ENCODE assay signal across 2 cellular contexts in the genomic region with DNA sequence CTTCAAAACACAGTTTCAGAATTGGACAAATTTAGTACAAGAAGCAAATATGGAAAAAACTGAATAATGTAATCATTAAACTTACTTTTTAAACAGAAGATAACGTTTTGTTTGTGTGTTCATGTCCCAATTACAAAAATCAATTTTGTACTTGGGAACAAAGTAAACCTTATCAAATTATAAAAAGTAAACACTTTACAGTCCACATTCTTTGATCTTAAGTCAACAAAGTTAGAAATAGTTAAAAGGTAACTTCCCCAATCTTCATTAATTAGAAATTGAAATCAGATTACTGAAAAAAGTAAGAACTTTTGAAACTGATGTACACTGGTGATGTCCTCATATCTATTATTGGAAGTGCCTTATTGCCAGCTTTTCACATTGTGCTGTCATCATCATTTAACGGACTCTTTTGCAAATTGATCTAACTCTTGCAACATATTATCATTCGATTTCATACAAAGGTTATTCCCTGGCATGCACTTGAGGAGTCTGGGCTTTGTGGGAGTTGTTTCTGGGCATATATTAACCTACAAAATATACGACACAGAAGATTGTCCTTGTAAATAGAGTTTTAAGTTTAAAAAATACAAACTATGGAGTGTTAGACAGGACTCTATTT.
TF ChIP-seq lines count a peak whose summit lies in the region.

No MANE protein-coding gene starts in this region.

TF ChIP-seq in A549, 52 proteins besides CTCF, POLR2A, EP300 and RAD21:
- TF ChIP-seq CHD2 (IDR thresholded peaks at IDR 0.05; ENCODE audit: low read length, partially characterized antibody): no peak
- no peak for TF ChIP-seq TFCP2L1 (CRISPR knock-in tag; IDR thresholded peaks at IDR 0.05)
- no peak for TF ChIP-seq ZFP36 (IDR thresholded peaks at IDR 0.05; ENCODE audit: borderline replicate concordance, partially characterized antibody)

TF ChIP-seq in HepG2, 621 proteins besides CTCF, POLR2A, EP300 and RAD21 (continues in another document):
- no peak for TF ChIP-seq RARA (CRISPR knock-in tag; IDR thresholded peaks at IDR 0.05)
- TF ChIP-seq, protein P1, sequence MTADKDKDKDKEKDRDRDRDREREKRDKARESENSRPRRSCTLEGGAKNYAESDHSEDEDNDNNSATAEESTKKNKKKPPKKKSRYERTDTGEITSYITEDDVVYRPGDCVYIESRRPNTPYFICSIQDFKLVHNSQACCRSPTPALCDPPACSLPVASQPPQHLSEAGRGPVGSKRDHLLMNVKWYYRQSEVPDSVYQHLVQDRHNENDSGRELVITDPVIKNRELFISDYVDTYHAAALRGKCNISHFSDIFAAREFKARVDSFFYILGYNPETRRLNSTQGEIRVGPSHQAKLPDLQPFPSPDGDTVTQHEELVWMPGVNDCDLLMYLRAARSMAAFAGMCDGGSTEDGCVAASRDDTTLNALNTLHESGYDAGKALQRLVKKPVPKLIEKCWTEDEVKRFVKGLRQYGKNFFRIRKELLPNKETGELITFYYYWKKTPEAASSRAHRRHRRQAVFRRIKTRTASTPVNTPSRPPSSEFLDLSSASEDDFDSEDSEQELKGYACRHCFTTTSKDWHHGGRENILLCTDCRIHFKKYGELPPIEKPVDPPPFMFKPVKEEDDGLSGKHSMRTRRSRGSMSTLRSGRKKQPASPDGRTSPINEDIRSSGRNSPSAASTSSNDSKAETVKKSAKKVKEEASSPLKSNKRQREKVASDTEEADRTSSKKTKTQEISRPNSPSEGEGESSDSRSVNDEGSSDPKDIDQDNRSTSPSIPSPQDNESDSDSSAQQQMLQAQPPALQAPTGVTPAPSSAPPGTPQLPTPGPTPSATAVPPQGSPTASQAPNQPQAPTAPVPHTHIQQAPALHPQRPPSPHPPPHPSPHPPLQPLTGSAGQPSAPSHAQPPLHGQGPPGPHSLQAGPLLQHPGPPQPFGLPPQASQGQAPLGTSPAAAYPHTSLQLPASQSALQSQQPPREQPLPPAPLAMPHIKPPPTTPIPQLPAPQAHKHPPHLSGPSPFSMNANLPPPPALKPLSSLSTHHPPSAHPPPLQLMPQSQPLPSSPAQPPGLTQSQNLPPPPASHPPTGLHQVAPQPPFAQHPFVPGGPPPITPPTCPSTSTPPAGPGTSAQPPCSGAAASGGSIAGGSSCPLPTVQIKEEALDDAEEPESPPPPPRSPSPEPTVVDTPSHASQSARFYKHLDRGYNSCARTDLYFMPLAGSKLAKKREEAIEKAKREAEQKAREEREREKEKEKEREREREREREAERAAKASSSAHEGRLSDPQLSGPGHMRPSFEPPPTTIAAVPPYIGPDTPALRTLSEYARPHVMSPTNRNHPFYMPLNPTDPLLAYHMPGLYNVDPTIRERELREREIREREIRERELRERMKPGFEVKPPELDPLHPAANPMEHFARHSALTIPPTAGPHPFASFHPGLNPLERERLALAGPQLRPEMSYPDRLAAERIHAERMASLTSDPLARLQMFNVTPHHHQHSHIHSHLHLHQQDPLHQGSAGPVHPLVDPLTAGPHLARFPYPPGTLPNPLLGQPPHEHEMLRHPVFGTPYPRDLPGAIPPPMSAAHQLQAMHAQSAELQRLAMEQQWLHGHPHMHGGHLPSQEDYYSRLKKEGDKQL (CRISPR knock-in tag; IDR thresholded peaks at IDR 0.05; ENCODE audit: low read depth): 0 out of 2 replicates have a peak, but pooled peaks have one; percentile 40
- TF ChIP-seq, protein P2, sequence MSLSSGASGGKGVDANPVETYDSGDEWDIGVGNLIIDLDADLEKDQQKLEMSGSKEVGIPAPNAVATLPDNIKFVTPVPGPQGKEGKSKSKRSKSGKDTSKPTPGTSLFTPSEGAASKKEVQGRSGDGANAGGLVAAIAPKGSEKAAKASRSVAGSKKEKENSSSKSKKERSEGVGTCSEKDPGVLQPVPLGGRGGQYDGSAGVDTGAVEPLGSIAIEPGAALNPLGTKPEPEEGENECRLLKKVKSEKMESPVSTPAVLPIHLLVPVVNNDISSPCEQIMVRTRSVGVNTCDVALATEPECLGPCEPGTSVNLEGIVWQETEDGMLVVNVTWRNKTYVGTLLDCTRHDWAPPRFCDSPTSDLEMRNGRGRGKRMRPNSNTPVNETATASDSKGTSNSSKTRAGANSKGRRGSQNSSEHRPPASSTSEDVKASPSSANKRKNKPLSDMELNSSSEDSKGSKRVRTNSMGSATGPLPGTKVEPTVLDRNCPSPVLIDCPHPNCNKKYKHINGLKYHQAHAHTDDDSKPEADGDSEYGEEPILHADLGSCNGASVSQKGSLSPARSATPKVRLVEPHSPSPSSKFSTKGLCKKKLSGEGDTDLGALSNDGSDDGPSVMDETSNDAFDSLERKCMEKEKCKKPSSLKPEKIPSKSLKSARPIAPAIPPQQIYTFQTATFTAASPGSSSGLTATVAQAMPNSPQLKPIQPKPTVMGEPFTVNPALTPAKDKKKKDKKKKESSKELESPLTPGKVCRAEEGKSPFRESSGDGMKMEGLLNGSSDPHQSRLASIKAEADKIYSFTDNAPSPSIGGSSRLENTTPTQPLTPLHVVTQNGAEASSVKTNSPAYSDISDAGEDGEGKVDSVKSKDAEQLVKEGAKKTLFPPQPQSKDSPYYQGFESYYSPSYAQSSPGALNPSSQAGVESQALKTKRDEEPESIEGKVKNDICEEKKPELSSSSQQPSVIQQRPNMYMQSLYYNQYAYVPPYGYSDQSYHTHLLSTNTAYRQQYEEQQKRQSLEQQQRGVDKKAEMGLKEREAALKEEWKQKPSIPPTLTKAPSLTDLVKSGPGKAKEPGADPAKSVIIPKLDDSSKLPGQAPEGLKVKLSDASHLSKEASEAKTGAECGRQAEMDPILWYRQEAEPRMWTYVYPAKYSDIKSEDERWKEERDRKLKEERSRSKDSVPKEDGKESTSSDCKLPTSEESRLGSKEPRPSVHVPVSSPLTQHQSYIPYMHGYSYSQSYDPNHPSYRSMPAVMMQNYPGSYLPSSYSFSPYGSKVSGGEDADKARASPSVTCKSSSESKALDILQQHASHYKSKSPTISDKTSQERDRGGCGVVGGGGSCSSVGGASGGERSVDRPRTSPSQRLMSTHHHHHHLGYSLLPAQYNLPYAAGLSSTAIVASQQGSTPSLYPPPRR (CRISPR knock-in tag; IDR thresholded peaks at IDR 0.05; ENCODE audit: borderline replicate concordance): peak; percentile 32; the same call in 1 of the 2 replicates
- no peak for TF ChIP-seq ZNF282 (IDR thresholded peaks at IDR 0.05; ENCODE audit: partially characterized antibody)
- TF ChIP-seq, protein P3, sequence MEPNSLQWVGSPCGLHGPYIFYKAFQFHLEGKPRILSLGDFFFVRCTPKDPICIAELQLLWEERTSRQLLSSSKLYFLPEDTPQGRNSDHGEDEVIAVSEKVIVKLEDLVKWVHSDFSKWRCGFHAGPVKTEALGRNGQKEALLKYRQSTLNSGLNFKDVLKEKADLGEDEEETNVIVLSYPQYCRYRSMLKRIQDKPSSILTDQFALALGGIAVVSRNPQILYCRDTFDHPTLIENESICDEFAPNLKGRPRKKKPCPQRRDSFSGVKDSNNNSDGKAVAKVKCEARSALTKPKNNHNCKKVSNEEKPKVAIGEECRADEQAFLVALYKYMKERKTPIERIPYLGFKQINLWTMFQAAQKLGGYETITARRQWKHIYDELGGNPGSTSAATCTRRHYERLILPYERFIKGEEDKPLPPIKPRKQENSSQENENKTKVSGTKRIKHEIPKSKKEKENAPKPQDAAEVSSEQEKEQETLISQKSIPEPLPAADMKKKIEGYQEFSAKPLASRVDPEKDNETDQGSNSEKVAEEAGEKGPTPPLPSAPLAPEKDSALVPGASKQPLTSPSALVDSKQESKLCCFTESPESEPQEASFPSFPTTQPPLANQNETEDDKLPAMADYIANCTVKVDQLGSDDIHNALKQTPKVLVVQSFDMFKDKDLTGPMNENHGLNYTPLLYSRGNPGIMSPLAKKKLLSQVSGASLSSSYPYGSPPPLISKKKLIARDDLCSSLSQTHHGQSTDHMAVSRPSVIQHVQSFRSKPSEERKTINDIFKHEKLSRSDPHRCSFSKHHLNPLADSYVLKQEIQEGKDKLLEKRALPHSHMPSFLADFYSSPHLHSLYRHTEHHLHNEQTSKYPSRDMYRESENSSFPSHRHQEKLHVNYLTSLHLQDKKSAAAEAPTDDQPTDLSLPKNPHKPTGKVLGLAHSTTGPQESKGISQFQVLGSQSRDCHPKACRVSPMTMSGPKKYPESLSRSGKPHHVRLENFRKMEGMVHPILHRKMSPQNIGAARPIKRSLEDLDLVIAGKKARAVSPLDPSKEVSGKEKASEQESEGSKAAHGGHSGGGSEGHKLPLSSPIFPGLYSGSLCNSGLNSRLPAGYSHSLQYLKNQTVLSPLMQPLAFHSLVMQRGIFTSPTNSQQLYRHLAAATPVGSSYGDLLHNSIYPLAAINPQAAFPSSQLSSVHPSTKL (CRISPR knock-in tag; IDR thresholded peaks at IDR 0.05): peak; percentile 18; the same call in 1 of the 2 replicates
- TF ChIP-seq HHEX (CRISPR knock-in tag; IDR thresholded peaks at IDR 0.05): peak; percentile 81
- TF ChIP-seq CCDC6 (CRISPR knock-in tag; IDR thresholded peaks at IDR 0.05): no peak
- TF ChIP-seq, protein P4, sequence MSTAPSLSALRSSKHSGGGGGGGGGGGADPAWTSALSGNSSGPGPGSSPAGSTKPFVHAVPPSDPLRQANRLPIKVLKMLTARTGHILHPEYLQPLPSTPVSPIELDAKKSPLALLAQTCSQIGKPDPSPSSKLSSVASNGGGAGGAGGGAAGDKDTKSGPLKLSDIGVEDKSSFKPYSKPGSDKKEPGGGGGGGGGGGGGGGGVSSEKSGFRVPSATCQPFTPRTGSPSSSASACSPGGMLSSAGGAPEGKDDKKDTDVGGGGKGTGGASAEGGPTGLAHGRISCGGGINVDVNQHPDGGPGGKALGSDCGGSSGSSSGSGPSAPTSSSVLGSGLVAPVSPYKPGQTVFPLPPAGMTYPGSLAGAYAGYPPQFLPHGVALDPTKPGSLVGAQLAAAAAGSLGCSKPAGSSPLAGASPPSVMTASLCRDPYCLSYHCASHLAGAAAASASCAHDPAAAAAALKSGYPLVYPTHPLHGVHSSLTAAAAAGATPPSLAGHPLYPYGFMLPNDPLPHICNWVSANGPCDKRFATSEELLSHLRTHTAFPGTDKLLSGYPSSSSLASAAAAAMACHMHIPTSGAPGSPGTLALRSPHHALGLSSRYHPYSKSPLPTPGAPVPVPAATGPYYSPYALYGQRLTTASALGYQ (CRISPR knock-in tag; IDR thresholded peaks at IDR 0.05): 0 out of 2 replicates have a peak, but pooled peaks have one; percentile 23
- peak; percentile 47 for TF ChIP-seq FOXA3 (CRISPR knock-in tag; IDR thresholded peaks at IDR 0.05)
- no peak for TF ChIP-seq MBD4 (IDR thresholded peaks at IDR 0.05; ENCODE audit: borderline replicate concordance, low read length)
- TF ChIP-seq, protein P5, sequence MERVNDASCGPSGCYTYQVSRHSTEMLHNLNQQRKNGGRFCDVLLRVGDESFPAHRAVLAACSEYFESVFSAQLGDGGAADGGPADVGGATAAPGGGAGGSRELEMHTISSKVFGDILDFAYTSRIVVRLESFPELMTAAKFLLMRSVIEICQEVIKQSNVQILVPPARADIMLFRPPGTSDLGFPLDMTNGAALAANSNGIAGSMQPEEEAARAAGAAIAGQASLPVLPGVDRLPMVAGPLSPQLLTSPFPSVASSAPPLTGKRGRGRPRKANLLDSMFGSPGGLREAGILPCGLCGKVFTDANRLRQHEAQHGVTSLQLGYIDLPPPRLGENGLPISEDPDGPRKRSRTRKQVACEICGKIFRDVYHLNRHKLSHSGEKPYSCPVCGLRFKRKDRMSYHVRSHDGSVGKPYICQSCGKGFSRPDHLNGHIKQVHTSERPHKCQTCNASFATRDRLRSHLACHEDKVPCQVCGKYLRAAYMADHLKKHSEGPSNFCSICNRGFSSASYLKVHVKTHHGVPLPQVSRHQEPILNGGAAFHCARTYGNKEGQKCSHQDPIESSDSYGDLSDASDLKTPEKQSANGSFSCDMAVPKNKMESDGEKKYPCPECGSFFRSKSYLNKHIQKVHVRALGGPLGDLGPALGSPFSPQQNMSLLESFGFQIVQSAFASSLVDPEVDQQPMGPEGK (CRISPR knock-in tag; IDR thresholded peaks at IDR 0.05): no peak
- no peak for TF ChIP-seq ZSCAN31 (CRISPR knock-in tag; IDR thresholded peaks at IDR 0.05; ENCODE audit: low read depth)
- TF ChIP-seq, protein P6, sequence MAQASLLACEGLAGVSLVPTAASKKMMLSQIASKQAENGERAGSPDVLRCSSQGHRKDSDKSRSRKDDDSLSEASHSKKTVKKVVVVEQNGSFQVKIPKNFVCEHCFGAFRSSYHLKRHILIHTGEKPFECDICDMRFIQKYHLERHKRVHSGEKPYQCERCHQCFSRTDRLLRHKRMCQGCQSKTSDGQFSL (CRISPR knock-in tag; IDR thresholded peaks at IDR 0.05): no peak
- TF ChIP-seq, protein P7, sequence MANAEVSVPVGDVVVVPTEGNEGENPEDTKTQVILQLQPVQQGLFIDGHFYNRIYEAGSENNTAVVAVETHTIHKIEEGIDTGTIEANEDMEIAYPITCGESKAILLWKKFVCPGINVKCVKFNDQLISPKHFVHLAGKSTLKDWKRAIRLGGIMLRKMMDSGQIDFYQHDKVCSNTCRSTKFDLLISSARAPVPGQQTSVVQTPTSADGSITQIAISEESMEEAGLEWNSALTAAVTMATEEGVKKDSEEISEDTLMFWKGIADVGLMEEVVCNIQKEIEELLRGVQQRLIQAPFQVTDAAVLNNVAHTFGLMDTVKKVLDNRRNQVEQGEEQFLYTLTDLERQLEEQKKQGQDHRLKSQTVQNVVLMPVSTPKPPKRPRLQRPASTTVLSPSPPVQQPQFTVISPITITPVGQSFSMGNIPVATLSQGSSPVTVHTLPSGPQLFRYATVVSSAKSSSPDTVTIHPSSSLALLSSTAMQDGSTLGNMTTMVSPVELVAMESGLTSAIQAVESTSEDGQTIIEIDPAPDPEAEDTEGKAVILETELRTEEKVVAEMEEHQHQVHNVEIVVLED (CRISPR knock-in tag; IDR thresholded peaks at IDR 0.05; ENCODE audit: borderline replicate concordance): no peak
- peak; percentile 86 for TF ChIP-seq FOXA1 (IDR thresholded peaks at IDR 0.05)
- TF ChIP-seq FOXA1 (CRISPR knock-in tag; IDR thresholded peaks at IDR 0.05): no peak
- peak; percentile 73; the same call in 1 of the 2 replicates for TF ChIP-seq TBX3 (IDR thresholded peaks at IDR 0.05; ENCODE audit: borderline replicate concordance)
- peak; percentile 67; the same call in 1 of the 2 replicates for TF ChIP-seq CEBPB (IDR thresholded peaks at IDR 0.05; ENCODE audit: borderline replicate concordance, low read depth, low read length)
- TF ChIP-seq, protein P8, sequence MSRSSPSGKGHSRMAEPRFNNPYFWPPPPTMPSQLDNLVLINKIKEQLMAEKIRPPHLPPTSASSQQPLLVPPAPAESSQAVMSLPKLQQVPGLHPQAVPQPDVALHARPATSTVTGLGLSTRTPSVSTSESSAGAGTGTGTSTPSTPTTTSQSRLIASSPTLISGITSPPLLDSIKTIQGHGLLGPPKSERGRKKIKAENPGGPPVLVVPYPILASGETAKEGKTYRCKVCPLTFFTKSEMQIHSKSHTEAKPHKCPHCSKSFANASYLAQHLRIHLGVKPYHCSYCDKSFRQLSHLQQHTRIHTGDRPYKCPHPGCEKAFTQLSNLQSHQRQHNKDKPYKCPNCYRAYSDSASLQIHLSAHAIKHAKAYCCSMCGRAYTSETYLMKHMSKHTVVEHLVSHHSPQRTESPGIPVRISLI (CRISPR knock-in tag; IDR thresholded peaks at IDR 0.05; ENCODE audit: borderline replicate concordance): no peak
- TF ChIP-seq ZIK1 (CRISPR knock-in tag; IDR thresholded peaks at IDR 0.05; ENCODE audit: borderline replicate concordance, low read depth): no peak
- TF ChIP-seq MAFK (conservative IDR thresholded peaks at IDR 0.05 in 1 of 2, IDR thresholded peaks at IDR 0.05 in 1 of 2; ENCODE audit: low read length in 2 of 2): peak; percentile 52 to 55; a peak in 2 of 4 replicates
